13 cellular contexts compared by ENCODE assay signal in the genomic region with DNA sequence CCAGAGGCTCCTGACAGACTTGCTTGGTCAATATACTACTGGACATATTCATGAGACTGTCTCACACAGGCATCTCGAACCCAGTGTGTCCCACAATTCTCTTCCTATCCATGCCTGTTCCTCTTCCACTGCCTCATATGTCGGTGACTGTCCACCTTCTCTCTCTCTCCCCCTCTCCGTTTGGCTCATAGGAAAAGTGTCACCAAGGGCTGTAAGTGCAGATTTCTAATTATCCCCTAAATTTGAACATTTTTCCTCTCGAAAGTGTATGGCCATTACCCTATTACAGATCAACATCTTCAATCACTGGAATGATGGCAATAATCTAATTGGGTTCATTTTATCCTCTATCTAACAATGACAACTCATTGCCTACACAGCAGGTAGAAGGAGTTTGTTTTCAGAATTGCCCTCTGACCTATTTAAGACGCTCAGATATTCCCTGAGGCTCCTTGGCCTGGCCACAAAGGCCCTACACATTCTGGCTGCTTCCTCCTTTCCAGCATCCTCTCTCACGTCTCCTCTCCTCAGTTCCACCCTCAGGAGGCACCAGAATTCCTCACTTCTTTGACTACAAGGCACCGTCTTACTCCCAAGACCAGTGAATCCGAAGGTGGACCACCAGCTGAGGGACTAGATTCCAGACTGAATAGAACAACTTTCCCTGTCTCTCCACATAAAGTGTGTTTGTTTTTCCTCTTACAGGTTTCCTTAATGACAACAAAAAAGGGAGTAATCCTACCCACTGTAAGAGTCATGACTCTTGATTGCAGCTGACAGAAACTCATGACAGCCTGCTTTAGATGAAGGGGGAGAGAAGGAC. TPM values are rescaled to one million over a fixed set of nuclear protein-coding genes. Genes with fewer than 3 reads are reported as not detected.
DNase-seq lines count a peak whose midpoint lies in the region; ATAC-seq and TF ChIP-seq lines count a peak whose summit lies in the region.
"Had no signal": no experiment of that assay in that cellular context is flagged by ENCODE, and none has a peak within 500 bp of the region (broad histone marks: within the 10 kb centered on the region; RNA-seq: fewer than 3 reads in every experiment).

No MANE protein-coding gene starts in this region.

- no TSS peak for BruUV-seq in Caco-2 (replicated peaks; lab: Mats Ljungman, UMichigan)

- TF ChIP-seq POLR2A in gastroesophageal sphincter (IDR thresholded peaks at IDR 0.05), result no peak
- no peak for TF ChIP-seq POLR2A in suprapubic skin (IDR thresholded peaks at IDR 0.05)

- H3K9me3 ChIP-seq in gastroesophageal sphincter (no peaks in the 10 kb centered on the region), suprapubic skin (no peaks in the 10 kb centered on the region), Caco-2 (no peaks in the 10 kb centered on the region)
- H3K9me3 ChIP-seq: upper lobe of left lung had no signal

- CTCF ChIA-PET in Caco-2 (lab: Charles Lee), result no interaction called here

- TF ChIP-seq EP300 in gastroesophageal sphincter (IDR thresholded peaks at IDR 0.05) (no peak), suprapubic skin (IDR thresholded peaks at IDR 0.05) (no peak)

- no peaks in the 10 kb centered on the region for H3K4me1 Mint-ChIP-seq in activated naive CD4-positive, alpha-beta T cell treated with anti-CD3 and anti-CD28 coated beads, Interleukin-2, amount 50 U/mL, for 24 hours
- peaks cover 14% of the 10 kb centered on the region for H3K4me1 Mint-ChIP-seq in activated T-helper 1 cell treated with anti-CD3 and anti-CD28 coated beads, Interleukin-12 subunit alpha, Interleukin-12 subunit beta, Interleukin-2, Interleukin-4 antibody, amounts not matched to agents 30 ng/mL and 10 ng/mL and 1 ng/mL, durations not matched to agents 14 hours and 24 hours and 36 hours (ENCODE audit: low read depth)
- H3K4me1 Mint-ChIP-seq in Caco-2 (ENCODE audit: low read depth, unreplicated experiment), result peaks cover 13% of the 10 kb centered on the region

- DNase-seq in activated naive CD4-positive, alpha-beta T cell treated with Interleukin-2 at 50 U/mL for 16 hours, result no peak
- DNase-seq in activated T-helper 1 cell treated with anti-CD3 and anti-CD28 coated beads, Interleukin-12 subunit alpha, Interleukin-12 subunit beta, Interleukin-2, Interleukin-4 antibody, amounts not matched to agents 30 ng/mL and 10 ng/mL and 1 ng/mL, durations not matched to agents 14 hours and 24 hours and 36 hours (ENCODE audit: low spot score), result no peak
- DNase-seq in suprapubic skin (ENCODE audit: low spot score in 2 of 2), result no peak
- no peak for DNase-seq in Caco-2
- DNase-seq in NCI-H187 (lab: John Stamatoyannopoulos, UW), result no peak
- DNase-seq: activated CD4-positive, alpha-beta memory T cell treated with anti-CD3 and anti-CD28 coated beads for 36 hours; NCI-H2171 treated with DMSO at 0.1 percent for 48 hours; upper lobe of left lung had no signal

- H3K36me3 ChIP-seq in gastroesophageal sphincter (peaks cover 0 to 51% of the 10 kb centered on the region in 2 donors), suprapubic skin (peaks cover 31% of the 10 kb centered on the region), Caco-2 (ENCODE audit: control insufficient read depth, insufficient read depth, low read length) (no peaks in the 10 kb centered on the region)

- ATAC-seq in gastroesophageal sphincter, result peak; percentile 13
- ATAC-seq in HG02885 (IDR thresholded peaks at IDR 0.05; ENCODE audit: poor library complexity, unreplicated experiment), result no peak

- H3K4me3 ChIP-seq in gastroesophageal sphincter (no peak overlapping the region), suprapubic skin (no peak overlapping the region), Caco-2 (ENCODE audit: low read depth, low read length) (no peak overlapping the region)
- H3K4me3 ChIP-seq: upper lobe of left lung had no signal

- 76 to 88% methylated on average over 5 to 8 of the region's 8 CpGs for WGBS in gastroesophageal sphincter (ENCODE audit: low coverage in 1 of 2), 2 donors
- WGBS in suprapubic skin, result 75% methylated on average over 8 of the region's 8 CpGs

- peak overlapping the region; percentile 3 for H3K27ac Mint-ChIP-seq in activated naive CD4-positive, alpha-beta T cell treated with anti-CD3 and anti-CD28 coated beads, Interleukin-2, amount 50 U/mL, for 24 hours
- H3K27ac Mint-ChIP-seq in activated T-helper 1 cell treated with anti-CD3 and anti-CD28 coated beads, Interleukin-12 subunit alpha, Interleukin-12 subunit beta, Interleukin-2, Interleukin-4 antibody, amounts not matched to agents 30 ng/mL and 10 ng/mL and 1 ng/mL, durations not matched to agents 14 hours and 24 hours and 36 hours, result peak overlapping the region; percentile 45
- H3K27ac Mint-ChIP-seq in Caco-2 (ENCODE audit: unreplicated experiment), result no peak overlapping the region
- H3K27ac Mint-ChIP-seq: activated CD4-positive, alpha-beta memory T cell treated with anti-CD3 and anti-CD28 coated beads for 36 hours had no signal

- H3K4me1 ChIP-seq in gastroesophageal sphincter (peaks cover 0 to 10% (median 0%) of the 10 kb centered on the region in 3 donors), suprapubic skin (peaks cover 12% of the 10 kb centered on the region), Caco-2 (peaks cover 7% of the 10 kb centered on the region; the same call in 1 of the 2 replicates)
- H3K4me1 ChIP-seq: upper lobe of left lung had no signal

- no peak overlapping the region for H3K4me3 Mint-ChIP-seq in activated naive CD4-positive, alpha-beta T cell treated with anti-CD3 and anti-CD28 coated beads, Interleukin-2, amount 50 U/mL, for 24 hours
- H3K4me3 Mint-ChIP-seq in activated T-helper 1 cell treated with anti-CD3 and anti-CD28 coated beads, Interleukin-12 subunit alpha, Interleukin-12 subunit beta, Interleukin-2, Interleukin-4 antibody, amounts not matched to agents 30 ng/mL and 10 ng/mL and 1 ng/mL, durations not matched to agents 14 hours and 24 hours and 36 hours, result no peak overlapping the region
- H3K4me3 Mint-ChIP-seq in Caco-2 (ENCODE audit: unreplicated experiment), result no peak overlapping the region
- H3K4me3 Mint-ChIP-seq: activated CD4-positive, alpha-beta memory T cell treated with anti-CD3 and anti-CD28 coated beads for 36 hours had no signal

- H3K36me3 Mint-ChIP-seq in activated naive CD4-positive, alpha-beta T cell treated with anti-CD3 and anti-CD28 coated beads, Interleukin-2, amount 50 U/mL, for 24 hours, result peaks cover 22% of the 10 kb centered on the region
- H3K36me3 Mint-ChIP-seq in activated T-helper 1 cell treated with anti-CD3 and anti-CD28 coated beads, Interleukin-12 subunit alpha, Interleukin-12 subunit beta, Interleukin-2, Interleukin-4 antibody, amounts not matched to agents 30 ng/mL and 10 ng/mL and 1 ng/mL, durations not matched to agents 14 hours and 24 hours and 36 hours (ENCODE audit: low read depth), result peaks cover 43% of the 10 kb centered on the region
- H3K36me3 Mint-ChIP-seq in Caco-2 (ENCODE audit: insufficient read depth, unreplicated experiment), result peaks cover 45% of the 10 kb centered on the region

- intact Hi-C loops in activated T-helper 1 cell treated with anti-CD3 and anti-CD28 coated beads, Interleukin-12 subunit alpha, Interleukin-12 subunit beta, Interleukin-2, Interleukin-4 antibody, amounts not matched to agents 30 ng/mL and 10 ng/mL and 1 ng/mL, durations not matched to agents 14 hours and 24 hours and 36 hours (cut with micrococcal nuclease), result no loop called here
- intact Hi-C loops in Caco-2 (cut with micrococcal nuclease; ENCODE audit: unreplicated experiment), result no loop called here

- TF ChIP-seq CTCF in gastroesophageal sphincter (IDR thresholded peaks at IDR 0.05), result no peak
- no peak for TF ChIP-seq CTCF in suprapubic skin (IDR thresholded peaks at IDR 0.05)
- no peak for TF ChIP-seq CTCF in Caco-2 (IDR thresholded peaks at IDR 0.05; ENCODE audit: insufficient read depth in 1 of 2, low read depth in 1 of 2, low read length in 1 of 2, severe bottlenecking in 1 of 2, unreplicated experiment in 1 of 2)

- H3K9me3 Mint-ChIP-seq in activated naive CD4-positive, alpha-beta T cell treated with anti-CD3 and anti-CD28 coated beads, Interleukin-2, amount 50 U/mL, for 24 hours, result no peaks in the 10 kb centered on the region
- H3K9me3 Mint-ChIP-seq in activated T-helper 1 cell treated with anti-CD3 and anti-CD28 coated beads, Interleukin-12 subunit alpha, Interleukin-12 subunit beta, Interleukin-2, Interleukin-4 antibody, amounts not matched to agents 30 ng/mL and 10 ng/mL and 1 ng/mL, durations not matched to agents 14 hours and 24 hours and 36 hours, result no peaks in the 10 kb centered on the region
- no peaks in the 10 kb centered on the region for H3K9me3 Mint-ChIP-seq in Caco-2 (ENCODE audit: unreplicated experiment)

- H3K27me3 Mint-ChIP-seq in activated naive CD4-positive, alpha-beta T cell treated with anti-CD3 and anti-CD28 coated beads, Interleukin-2, amount 50 U/mL, for 24 hours, result no peaks in the 10 kb centered on the region
- no peaks in the 10 kb centered on the region for H3K27me3 Mint-ChIP-seq in activated T-helper 1 cell treated with anti-CD3 and anti-CD28 coated beads, Interleukin-12 subunit alpha, Interleukin-12 subunit beta, Interleukin-2, Interleukin-4 antibody, amounts not matched to agents 30 ng/mL and 10 ng/mL and 1 ng/mL, durations not matched to agents 14 hours and 24 hours and 36 hours (ENCODE audit: insufficient read depth)
- no peaks in the 10 kb centered on the region for H3K27me3 Mint-ChIP-seq in Caco-2 (ENCODE audit: insufficient read depth, unreplicated experiment)
- H3K27me3 Mint-ChIP-seq: activated CD4-positive, alpha-beta memory T cell treated with anti-CD3 and anti-CD28 coated beads for 36 hours had no signal

- H3K27ac ChIP-seq in gastroesophageal sphincter, result peak overlapping the region in 2 of 4 donors; percentile 6 to 7
- H3K27ac ChIP-seq in suprapubic skin, result peak overlapping the region; percentile 10
- H3K27ac ChIP-seq: upper lobe of left lung had no signal

- POLR2A ChIA-PET in Caco-2 (lab: Charles Lee), result no interaction called here

- H3K27me3 ChIP-seq in gastroesophageal sphincter (no peaks in the 10 kb centered on the region), suprapubic skin (no peaks in the 10 kb centered on the region), Caco-2 (replicated peaks; ENCODE audit: control insufficient read depth, insufficient read depth, low read length) (no peaks in the 10 kb centered on the region)
- H3K27me3 ChIP-seq: upper lobe of left lung had no signal

RNA-seq across cellular contexts. Expression of a gene that starts 22.2 kb away (rescaled TPM):
- total RNA-seq in activated T-helper 1 cell treated with anti-CD3 and anti-CD28 coated beads, Interleukin-12 subunit alpha, Interleukin-12 subunit beta, Interleukin-2, Interleukin-4 antibody, amounts not matched to agents 30 ng/mL and 10 ng/mL and 1 ng/mL, durations not matched to agents 14 hours and 24 hours and 36 hours, result 5.0 and 6.6 TPM in 2 replicates
- total RNA-seq in gastroesophageal sphincter (1 to 10 TPM; 2.0 to 7.7 (median 4.8) TPM), suprapubic skin (10 to 100 TPM in 1 of 4 donors, 1 to 10 TPM in 1, under 1 TPM in 2; 0.26 to 53.4 (median 2.8) TPM), Caco-2 (2022) (0.88 and 1.9 TPM in 2 replicates)
- total RNA-seq: Daoy, LHCN-M2 had no signal
